In the genomic region with DNA sequence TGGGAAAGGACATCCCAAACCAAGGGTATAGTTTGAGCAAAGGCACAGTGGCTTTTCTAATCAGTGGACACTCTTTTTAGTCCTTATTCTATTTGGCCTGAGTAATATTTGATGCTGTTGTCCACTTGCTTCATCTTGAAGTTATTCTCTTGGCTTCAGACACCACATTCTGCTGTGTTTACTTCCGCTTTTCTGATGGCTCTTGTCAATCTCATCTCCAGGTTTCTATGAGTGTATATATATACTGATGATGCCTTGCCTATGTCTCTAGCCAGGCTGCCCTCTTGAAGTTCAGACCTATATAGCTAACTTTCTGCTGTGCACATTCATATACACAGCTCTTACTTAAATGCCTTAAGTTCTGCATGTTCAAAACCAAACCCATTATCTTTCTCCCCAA, we compare ENCODE assay signal across 18 cellular contexts.
"Had no signal": no experiment of that assay in that cellular context is flagged by ENCODE, and none has a peak within 500 bp of the region (broad histone marks: within the 10 kb centered on the region; RNA-seq: fewer than 3 reads in every experiment).

No MANE protein-coding gene starts in this region.

- H3K4me1 Mint-ChIP-seq: activated CD8-positive, alpha-beta memory T cell treated with anti-CD3 and anti-CD28 coated beads, Interleukin-2, amount 10 ng/mL, durations not matched to agents 7 days and 5 days; brain; naive B cell had no signal

- H3K9me3 ChIP-seq: right atrium auricular region, stomach, thoracic aorta had no signal

- H3K9me3 Mint-ChIP-seq: activated T-cell treated with anti-CD3 and anti-CD28 coated beads, Interleukin-2, amount 50 U/mL, for 4 hours; T-helper 2 cell treated with Interferon-gamma antibody and Interleukin-4, amounts not matched to agents 5 μg/mL and 100 μg/mL, for 36 hours had no signal

- H3K27ac ChIP-seq: gastroesophageal sphincter, thoracic aorta had no signal

- ATAC-seq: activated CD4-positive, CD25-positive, alpha-beta regulatory T cell treated with anti-CD3 and anti-CD28 coated beads, Interleukin-2, amount 50 U/mL, for 24 hours; activated CD8-positive, alpha-beta memory T cell treated with anti-CD3 and anti-CD28 coated beads, Interleukin-2, amount 10 ng/mL, durations not matched to agents 7 days and 5 days; activated T-cell treated with anti-CD3 and anti-CD28 coated beads, Interleukin-2, amount 50 U/mL, for 4 hours; gastroesophageal sphincter had no signal

- H3K4me3 ChIP-seq: gastroesophageal sphincter, right atrium auricular region, skin epidermis, stomach, thoracic aorta had no signal

- H3K36me3 ChIP-seq: gastroesophageal sphincter, right atrium auricular region, stomach, thoracic aorta had no signal

- H3K27ac Mint-ChIP-seq: activated CD8-positive, alpha-beta memory T cell treated with anti-CD3 and anti-CD28 coated beads, Interleukin-2, amount 10 ng/mL, durations not matched to agents 7 days and 5 days; activated naive CD8-positive, alpha-beta T cell; brain; naive B cell; T-helper 2 cell treated with Interferon-gamma antibody and Interleukin-4, amounts not matched to agents 5 μg/mL and 100 μg/mL, for 36 hours had no signal

- H3K27me3 ChIP-seq: gastroesophageal sphincter, right atrium auricular region, stomach had no signal

- DNase-seq: activated CD4-positive, alpha-beta T cell treated with anti-CD3 and anti-CD28 coated beads, Interleukin-2, amount 50 U/mL, for 4 hours; activated CD8-positive, alpha-beta memory T cell treated with anti-CD3 and anti-CD28 coated beads, Interleukin-2, amount 10 ng/mL, durations not matched to agents 7 days and 5 days; activated gamma-delta T cell; activated T-cell treated with anti-CD3 and anti-CD28 coated beads, Interleukin-2, amount 50 U/mL, for 4 hours; amygdala; effector memory CD4-positive, alpha-beta T cell; naive B cell; posterior cingulate gyrus; stimulated activated CD4-positive, alpha-beta T cell treated with anti-CD3 and anti-CD28 coated beads, Interleukin-4, amount 100 ng/mL, for 4 hours; stomach had no signal

- H3K4me1 ChIP-seq: gastroesophageal sphincter had no signal

- H3K27me3 Mint-ChIP-seq: activated CD8-positive, alpha-beta memory T cell treated with anti-CD3 and anti-CD28 coated beads, Interleukin-2, amount 10 ng/mL, durations not matched to agents 7 days and 5 days had no signal

- H3K4me3 Mint-ChIP-seq: activated CD8-positive, alpha-beta memory T cell treated with anti-CD3 and anti-CD28 coated beads, Interleukin-2, amount 10 ng/mL, durations not matched to agents 7 days and 5 days; activated naive CD8-positive, alpha-beta T cell; activated T-cell treated with anti-CD3 and anti-CD28 coated beads, Interleukin-2, amount 50 U/mL, for 4 hours; brain; naive B cell; T-helper 2 cell treated with Interferon-gamma antibody and Interleukin-4, amounts not matched to agents 5 μg/mL and 100 μg/mL, for 36 hours had no signal

- H3K36me3 Mint-ChIP-seq: activated CD8-positive, alpha-beta memory T cell treated with anti-CD3 and anti-CD28 coated beads, Interleukin-2, amount 10 ng/mL, durations not matched to agents 7 days and 5 days; activated naive CD8-positive, alpha-beta T cell; brain; naive B cell had no signal
